In genomic region chr1:234925440-234926251, GRCh38 we compare ENCODE assay signal across 7 cellular contexts.
A peak's percentile ranks its signal among the peaks of the same experiment; 100 is the strongest.
DNase-seq lines count a peak whose midpoint lies in the region; ATAC-seq, FAIRE-seq and TF ChIP-seq lines count a peak whose summit lies in the region.

No MANE protein-coding gene starts in this region.

- peak; percentile 53 for FAIRE-seq in urothelium cell line (lab: Jason Lieb, UNC)

- H3K36me3 Mint-ChIP-seq in GM23338 (ENCODE audit: low read depth), result no peaks in the 10 kb centered on the region

- H3K4me2 ChIP-seq in GM23338, result no peak overlapping the region

- H3K36me3 ChIP-seq in GM23338 (ENCODE audit: insufficient read depth), result no peaks in the 10 kb centered on the region
- H3K36me3 ChIP-seq in effector memory CD4-positive, alpha-beta T cell (ENCODE audit: control insufficient read depth, insufficient read depth, low read length), result no peaks in the 10 kb centered on the region

- no peaks in the 10 kb centered on the region for H3K9me2 ChIP-seq in GM23338 (ENCODE audit: insufficient read depth)

- no peaks in the 10 kb centered on the region for H3K79me2 ChIP-seq in GM23338 (replicated peaks; ENCODE audit: insufficient read depth)

- no peak overlapping the region for H3K27ac ChIP-seq in GM23338 (ENCODE audit: low read depth)
- peak overlapping the region; percentile 52 for H3K27ac ChIP-seq in effector memory CD4-positive, alpha-beta T cell (ENCODE audit: insufficient read depth, low read length, poor library complexity, severe bottlenecking)

- peak; percentile 46 for ATAC-seq in GM23338

- H3K27me3 Mint-ChIP-seq in GM23338 (ENCODE audit: insufficient read depth, low read depth, poor library complexity), result peaks cover 14% of the 10 kb centered on the region

- no peaks in the 10 kb centered on the region for H3F3A ChIP-seq in GM23338 (replicated peaks; ENCODE audit: low read depth)

- peak; percentile 39 for DNase-seq in GM23338 (ENCODE audit: low spot score)
- peak; percentile 58 for DNase-seq in RPMI8226
- no peak for DNase-seq in effector memory CD4-positive, alpha-beta T cell
- DNase-seq in mesenteric fat pad (ENCODE audit: low spot score), result peak; percentile 9
- DNase-seq in urothelium cell line (ENCODE audit: low spot score), result peak; percentile 86
- DNase-seq in stimulated activated CD4-positive, alpha-beta T cell treated with anti-CD3 and anti-CD28 coated beads, Interleukin-1b, Interleukin-23, amount 100 ng/mL, for 48 hours, result no peak
- DNase-seq in activated CD4-positive, alpha-beta T cell treated with anti-CD3 and anti-CD28 coated beads for 1 hour, result no peak

- H3K27me3 ChIP-seq in GM23338 (ENCODE audit: insufficient read depth), result no peaks in the 10 kb centered on the region
- no peaks in the 10 kb centered on the region for H3K27me3 ChIP-seq in effector memory CD4-positive, alpha-beta T cell (replicated peaks; ENCODE audit: control insufficient read depth, insufficient read depth, low read length, poor library complexity, severe bottlenecking)

- no peak for TF ChIP-seq CTCF in GM23338 (conservative IDR thresholded peaks at IDR 0.05; ENCODE audit: low read depth in 2 of 2)

- 0 out of 2 replicates have a peak overlapping the region, but pooled peaks have one; percentile 46 for H3K27ac Mint-ChIP-seq in GM23338

- no peak overlapping the region for H3K4me3 ChIP-seq in GM23338
- peak overlapping the region; percentile 7 for H3K4me3 ChIP-seq in effector memory CD4-positive, alpha-beta T cell (ENCODE audit: insufficient read depth, low read depth, low read length, poor library complexity, severe bottlenecking)

- H3K4me1 ChIP-seq in GM23338 (ENCODE audit: insufficient read depth), result peaks cover 4% of the 10 kb centered on the region; the same call in 1 of the 2 replicates
- peaks cover 22% of the 10 kb centered on the region for H3K4me1 ChIP-seq in effector memory CD4-positive, alpha-beta T cell (ENCODE audit: control insufficient read depth, insufficient read depth, low read length, poor library complexity, severe bottlenecking)

- H3K9me3 ChIP-seq in effector memory CD4-positive, alpha-beta T cell (ENCODE audit: control insufficient read depth, low read length), result no peaks in the 10 kb centered on the region

- no peaks in the 10 kb centered on the region; the same call in 2 of the 3 replicates for H3K9me3 Mint-ChIP-seq in GM23338

- peak overlapping the region; percentile 79; the same call in 1 of the 2 replicates for H2AFZ ChIP-seq in GM23338

- H3K4me3 Mint-ChIP-seq in GM23338, result no peak overlapping the region

- no peaks in the 10 kb centered on the region for H4K20me1 ChIP-seq in GM23338 (replicated peaks; ENCODE audit: insufficient read depth)

- peaks cover 29% of the 10 kb centered on the region for H3K4me1 Mint-ChIP-seq in GM23338

TF ChIP-seq in GM23338, 12 proteins besides CTCF, POLR2A, EP300 and RAD21:
- TF ChIP-seq NANOG (IDR thresholded peaks at IDR 0.05; ENCODE audit: borderline replicate concordance), result no peak
- no peak for TF ChIP-seq EZH2 (IDR thresholded peaks at IDR 0.05; ENCODE audit: low read depth, unreplicated experiment)
- TF ChIP-seq ZNF331 (CRISPR knock-in tag; IDR thresholded peaks at IDR 0.05; ENCODE audit: low read depth), result no peak
- no peak for TF ChIP-seq STAT1 (IDR thresholded peaks at IDR 0.05; ENCODE audit: unreplicated experiment)
- no peak for TF ChIP-seq CREB1 (CRISPR knock-in tag; IDR thresholded peaks at IDR 0.05; ENCODE audit: low read depth)
- no peak for TF ChIP-seq EZH2phosphoT487 (IDR thresholded peaks at IDR 0.05; ENCODE audit: unreplicated experiment)
- TF ChIP-seq POLR2AphosphoS5 (IDR thresholded peaks at IDR 0.05; ENCODE audit: low read depth), result no peak
- TF ChIP-seq ZNF462 (CRISPR knock-in tag; IDR thresholded peaks at IDR 0.05), result no peak

Comparison
In these comparisons a context has a peak if more than half of its experiments do, and no peak if none do; other contexts are left out.
1. DNase-seq: peak in GM23338 (single experiment), RPMI8226 (single experiment), mesenteric fat pad (single experiment) and urothelium cell line (single experiment); none in effector memory CD4-positive, alpha-beta T cell (0 of 3), stimulated activated CD4-positive, alpha-beta T cell treated with anti-CD3 and anti-CD28 coated beads, Interleukin-1b, Interleukin-23, amount 100 ng/mL, for 48 hours (single experiment) and activated CD4-positive, alpha-beta T cell treated with anti-CD3 and anti-CD28 coated beads for 1 hour (single experiment).